8 cellular contexts compared by ENCODE assay signal in the genomic region with DNA sequence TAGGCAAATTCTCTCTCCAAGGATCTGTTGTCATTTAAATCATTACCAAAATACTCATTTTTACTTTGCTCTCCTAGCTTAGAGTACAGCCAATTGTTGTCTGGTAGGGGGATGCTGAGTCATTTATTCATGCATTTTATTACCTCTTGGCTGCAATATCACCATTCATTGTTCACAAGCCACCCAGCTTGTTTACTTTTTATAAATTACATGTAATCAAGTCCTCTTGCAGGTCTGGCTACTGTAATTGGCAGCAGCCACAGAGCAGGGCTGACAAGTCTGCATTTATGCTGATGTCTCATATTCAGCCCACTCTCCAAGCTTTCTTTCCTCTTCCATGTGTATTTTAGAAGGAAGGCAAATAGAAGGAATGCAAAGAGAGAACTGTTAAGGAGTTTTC. TPM values are rescaled to one million over a fixed set of nuclear protein-coding genes. Genes with fewer than 3 reads are reported as not detected.
A peak's percentile ranks its signal among the peaks of the same experiment; 100 is the strongest.
DNase-seq lines count a peak whose midpoint lies in the region; ATAC-seq and TF ChIP-seq lines count a peak whose summit lies in the region.
"Had no signal": no experiment of that assay in that cellular context is flagged by ENCODE, and none has a peak within 500 bp of the region (broad histone marks: within the 10 kb centered on the region; RNA-seq: fewer than 3 reads in every experiment).

No MANE protein-coding gene starts in this region.

- H3K9ac ChIP-seq in SK-N-SH = no peak overlapping the region

- H3K27ac ChIP-seq in SK-N-SH (ENCODE audit: low read depth in 2 of 2, low read length in 1 of 2) (peak overlapping the region; percentile 23 to 67; a peak in 3 of 4 replicates), foreskin keratinocyte (no peak overlapping the region), thoracic aorta (peak overlapping the region; percentile 48 to 81)

- H3K36me3 ChIP-seq in SK-N-SH (replicated peaks in 1 of 2; ENCODE audit: control insufficient read depth in 1 of 2, insufficient read depth in 2 of 2, low read length in 1 of 2) (no peaks in the 10 kb centered on the region), thoracic aorta (no peaks in the 10 kb centered on the region)

- no peaks in the 10 kb centered on the region for H3F3A ChIP-seq in SK-N-SH (replicated peaks; ENCODE audit: insufficient read depth)

- no peak overlapping the region for H3K4me3 ChIP-seq in SK-N-SH (ENCODE audit: low read depth in 2 of 2, low read length in 1 of 2)
- H3K4me3 ChIP-seq in thoracic aorta = peak overlapping the region; percentile 28

- POLR2A ChIA-PET in SK-N-SH (lab: Yijun Ruan, JAX) = interaction anchor here (1.4 kb wide), 1 partner anchor 15 kb away, joined by 5 read pairs; the partner anchor contains the start of gene GAB1

- ATAC-seq in foreskin keratinocyte = peak; percentile 34
- ATAC-seq in thoracic aorta (ENCODE audit: insufficient number of reproducible peaks, low FRiP score, low read depth) = no peak
- no peak for ATAC-seq in GM21825 (IDR thresholded peaks at IDR 0.05; ENCODE audit: unreplicated experiment)
- no peak for ATAC-seq in GM21619 (IDR thresholded peaks at IDR 0.05; ENCODE audit: unreplicated experiment)
- ATAC-seq: naive thymus-derived CD8-positive, alpha-beta T cell had no signal

- no peaks in the 10 kb centered on the region for H3K9me2 ChIP-seq in SK-N-SH

- no peaks in the 10 kb centered on the region for H3K27me3 ChIP-seq in SK-N-SH (ENCODE audit: insufficient read depth)
- no peaks in the 10 kb centered on the region for H3K27me3 ChIP-seq in foreskin keratinocyte
- no peaks in the 10 kb centered on the region for H3K27me3 ChIP-seq in thoracic aorta (replicated peaks; ENCODE audit: insufficient read depth)

- TF ChIP-seq EP300 in SK-N-SH (IDR thresholded peaks at IDR 0.05; ENCODE audit: borderline replicate concordance in 1 of 2, low read depth in 1 of 2, low read length in 1 of 2) = peak in 1 of 2 experiments; percentile 55; a peak in 1 of 4 replicates

- peak overlapping the region; percentile 0; the same call in 1 of the 2 replicates for H3K4me2 ChIP-seq in SK-N-SH

- CTCF ChIA-PET in SK-N-SH (lab: Yijun Ruan, JAX) = interaction anchor here (1.3 to 2.3 kb wide), 2 partner anchors 14 to 45 kb away, joined by 3 to 8 read pairs; partner anchors contain the start of gene GAB1

- peaks cover 14% of the 10 kb centered on the region; the same call in 1 of the 2 replicates for H3K79me2 ChIP-seq in SK-N-SH (ENCODE audit: insufficient read depth)

- no peaks in the 10 kb centered on the region; the same call in 1 of the 2 replicates for H4K20me1 ChIP-seq in SK-N-SH (ENCODE audit: insufficient read depth)

- peak; percentile 76 for DNase-seq in NCI-H1092 (lab: John Stamatoyannopoulos, UW)
- peak; percentile 63 for DNase-seq in SK-N-SH
- no peak for DNase-seq in foreskin keratinocyte
- DNase-seq in thoracic aorta (ENCODE audit: low spot score) = no peak
- DNase-seq in germinal center (ENCODE audit: low spot score) = no peak
- DNase-seq: naive thymus-derived CD8-positive, alpha-beta T cell had no signal

- peaks cover 31 to 42% of the 10 kb centered on the region in 2 experiments; a peak in 3 of 4 replicates for H3K4me1 ChIP-seq in SK-N-SH (ENCODE audit: control insufficient read depth in 1 of 2, insufficient read depth in 2 of 2, low read depth in 1 of 2, low read length in 1 of 2)
- peaks cover 47% of the 10 kb centered on the region for H3K4me1 ChIP-seq in foreskin keratinocyte
- H3K4me1 ChIP-seq in thoracic aorta (ENCODE audit: control insufficient read depth in 1 of 2, low read depth in 2 of 2) = peaks cover 62% of the 10 kb centered on the region in 2 donors

- H2AFZ ChIP-seq in SK-N-SH (ENCODE audit: low read depth) = no peak overlapping the region

- TF ChIP-seq RAD21 in SK-N-SH (IDR thresholded peaks at IDR 0.05; ENCODE audit: low read length) = no peak

- no peak for TF ChIP-seq CTCF in SK-N-SH (IDR thresholded peaks at IDR 0.05)
- no peak for TF ChIP-seq CTCF in foreskin keratinocyte (conservative IDR thresholded peaks at IDR 0.05)
- no peak for TF ChIP-seq CTCF in thoracic aorta (IDR thresholded peaks at IDR 0.05)

- no peaks in the 10 kb centered on the region for H3K9me3 ChIP-seq in SK-N-SH
- no peaks in the 10 kb centered on the region for H3K9me3 ChIP-seq in thoracic aorta

TF ChIP-seq in SK-N-SH, 30 proteins besides CTCF, POLR2A, EP300 and RAD21 (continues in another document):
- TF ChIP-seq SMC3 (IDR thresholded peaks at IDR 0.05; ENCODE audit: low read depth, low read length) (no peak), EZH2phosphoT487 (IDR thresholded peaks at IDR 0.05; ENCODE audit: borderline replicate concordance, low read depth) (no peak), TAF1 (IDR thresholded peaks at IDR 0.05; ENCODE audit: borderline replicate concordance, low read depth, low read length) (no peak), FOSL2 (IDR thresholded peaks at IDR 0.05; ENCODE audit: borderline replicate concordance, low read depth) (no peak), MXI1 (IDR thresholded peaks at IDR 0.05; ENCODE audit: low read depth, low read length) (peak; percentile 37; the same call in 1 of the 2 replicates), RFX5 (IDR thresholded peaks at IDR 0.05; ENCODE audit: low read length) (no peak), USF1 (IDR thresholded peaks at IDR 0.05; ENCODE audit: borderline replicate concordance, low read depth) (no peak), SIN3A (IDR thresholded peaks at IDR 0.05; ENCODE audit: borderline replicate concordance, low read depth, low read length) (no peak), CHD2 (IDR thresholded peaks at IDR 0.05; ENCODE audit: low read length, partially characterized antibody) (no peak), MEF2A (IDR thresholded peaks at IDR 0.05; ENCODE audit: borderline replicate concordance, low read depth) (no peak), JUND (IDR thresholded peaks at IDR 0.05) (no peak), GATA2 (CRISPR knock-in tag; IDR thresholded peaks at IDR 0.05) (no peak), FOXM1 (IDR thresholded peaks at IDR 0.05; ENCODE audit: low read depth) (no peak), POLR2AphosphoS5 (IDR thresholded peaks at IDR 0.05; ENCODE audit: low read depth, low read length) (no peak), MAX (IDR thresholded peaks at IDR 0.05; ENCODE audit: low read depth) (no peak), TEAD4 (IDR thresholded peaks at IDR 0.05; ENCODE audit: borderline replicate concordance, insufficient read depth) (no peak), YY1 (IDR thresholded peaks at IDR 0.05; ENCODE audit: low read depth) (no peak)
- TF ChIP-seq, protein P1, sequence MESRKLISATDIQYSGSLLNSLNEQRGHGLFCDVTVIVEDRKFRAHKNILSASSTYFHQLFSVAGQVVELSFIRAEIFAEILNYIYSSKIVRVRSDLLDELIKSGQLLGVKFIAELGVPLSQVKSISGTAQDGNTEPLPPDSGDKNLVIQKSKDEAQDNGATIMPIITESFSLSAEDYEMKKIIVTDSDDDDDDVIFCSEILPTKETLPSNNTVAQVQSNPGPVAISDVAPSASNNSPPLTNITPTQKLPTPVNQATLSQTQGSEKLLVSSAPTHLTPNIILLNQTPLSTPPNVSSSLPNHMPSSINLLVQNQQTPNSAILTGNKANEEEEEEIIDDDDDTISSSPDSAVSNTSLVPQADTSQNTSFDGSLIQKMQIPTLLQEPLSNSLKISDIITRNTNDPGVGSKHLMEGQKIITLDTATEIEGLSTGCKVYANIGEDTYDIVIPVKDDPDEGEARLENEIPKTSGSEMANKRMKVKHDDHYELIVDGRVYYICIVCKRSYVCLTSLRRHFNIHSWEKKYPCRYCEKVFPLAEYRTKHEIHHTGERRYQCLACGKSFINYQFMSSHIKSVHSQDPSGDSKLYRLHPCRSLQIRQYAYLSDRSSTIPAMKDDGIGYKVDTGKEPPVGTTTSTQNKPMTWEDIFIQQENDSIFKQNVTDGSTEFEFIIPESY (IDR thresholded peaks at IDR 0.05; ENCODE audit: borderline replicate concordance, low read depth) = no peak
- TF ChIP-seq, protein P2, sequence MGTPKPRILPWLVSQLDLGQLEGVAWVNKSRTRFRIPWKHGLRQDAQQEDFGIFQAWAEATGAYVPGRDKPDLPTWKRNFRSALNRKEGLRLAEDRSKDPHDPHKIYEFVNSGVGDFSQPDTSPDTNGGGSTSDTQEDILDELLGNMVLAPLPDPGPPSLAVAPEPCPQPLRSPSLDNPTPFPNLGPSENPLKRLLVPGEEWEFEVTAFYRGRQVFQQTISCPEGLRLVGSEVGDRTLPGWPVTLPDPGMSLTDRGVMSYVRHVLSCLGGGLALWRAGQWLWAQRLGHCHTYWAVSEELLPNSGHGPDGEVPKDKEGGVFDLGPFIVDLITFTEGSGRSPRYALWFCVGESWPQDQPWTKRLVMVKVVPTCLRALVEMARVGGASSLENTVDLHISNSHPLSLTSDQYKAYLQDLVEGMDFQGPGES (IDR thresholded peaks at IDR 0.05; ENCODE audit: low read depth, low read length) = no peak
- TF ChIP-seq, protein P3, sequence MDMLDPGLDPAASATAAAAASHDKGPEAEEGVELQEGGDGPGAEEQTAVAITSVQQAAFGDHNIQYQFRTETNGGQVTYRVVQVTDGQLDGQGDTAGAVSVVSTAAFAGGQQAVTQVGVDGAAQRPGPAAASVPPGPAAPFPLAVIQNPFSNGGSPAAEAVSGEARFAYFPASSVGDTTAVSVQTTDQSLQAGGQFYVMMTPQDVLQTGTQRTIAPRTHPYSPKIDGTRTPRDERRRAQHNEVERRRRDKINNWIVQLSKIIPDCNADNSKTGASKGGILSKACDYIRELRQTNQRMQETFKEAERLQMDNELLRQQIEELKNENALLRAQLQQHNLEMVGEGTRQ (IDR thresholded peaks at IDR 0.05; ENCODE audit: borderline replicate concordance, low read depth, low read length) = no peak

RNA-seq across cellular contexts. Expression of gene GAB1, which starts 15.4 kb away (rescaled TPM):
- polyA plus RNA-seq in SK-N-SH (2012; rRNA removed) (3.7 and 4.4 TPM in 2 replicates), foreskin keratinocyte (1.3 and 1.8 TPM in 2 replicates)
- polyA plus RNA-seq in SK-N-SH (2012; cell fraction: cytosol; rRNA removed) = 4.0 and 4.1 TPM in 2 replicates
- polyA plus RNA-seq in SK-N-SH (2012; cell fraction: nucleus; rRNA removed) = 6.2 and 7.7 TPM in 2 replicates
- total RNA-seq in foreskin keratinocyte (10.4 and 12.8 TPM in 2 replicates), thoracic aorta (10 to 100 TPM; 48.3 to 77.3 TPM)
- polyA plus RNA-seq: naive thymus-derived CD8-positive, alpha-beta T cell had no signal

Comparison
In these comparisons a context has a peak if more than half of its experiments do, and no peak if none do; other contexts are left out.
1. DNase-seq: peak in NCI-H1092 (single experiment) and SK-N-SH (single experiment); none in foreskin keratinocyte (0 of 2), thoracic aorta (single experiment) and germinal center (single experiment).